Comparison of ENCODE assay signal across 9 cellular contexts in the genomic region with DNA sequence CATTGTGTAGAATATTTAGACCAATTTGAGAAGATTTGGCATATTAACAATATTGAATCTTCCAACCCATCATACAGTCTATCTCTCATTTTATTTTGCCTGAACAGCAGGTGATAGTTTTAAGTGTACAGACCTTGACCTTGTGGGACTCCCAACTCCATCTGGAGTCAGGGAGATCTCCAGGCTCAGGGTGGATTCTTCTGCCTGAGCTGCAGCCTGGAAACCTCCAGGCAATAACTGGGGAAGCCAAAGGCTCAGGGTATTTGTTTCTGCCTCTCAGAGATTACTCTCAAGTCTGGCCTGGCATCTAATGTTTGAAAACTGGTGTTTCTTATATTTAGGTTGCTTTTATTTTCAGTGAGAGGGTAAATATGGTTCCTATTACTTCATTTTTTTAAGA.
"Had no signal": no experiment of that assay in that cellular context is flagged by ENCODE, and none has a peak within 500 bp of the region (broad histone marks: within the 10 kb centered on the region; RNA-seq: fewer than 3 reads in every experiment).

No MANE protein-coding gene starts in this region.

- H3K9me3 Mint-ChIP-seq: HFFc6, IgD-negative memory B cell had no signal

- H3K36me3 Mint-ChIP-seq: IgD-negative memory B cell had no signal

- H3K4me3 ChIP-seq: HAP-1 had no signal

- H3K4me1 ChIP-seq: HAP-1 had no signal

- H3K9me3 ChIP-seq: HAP-1 had no signal

- DNase-seq: GOT3, H7, HFFc6, KBM-7 had no signal

- H3K36me3 ChIP-seq: HAP-1 had no signal

- H3K27ac Mint-ChIP-seq: HFFc6, IgD-negative memory B cell had no signal

- ATAC-seq: HCT116, HepG2 had no signal

- H3K4me3 Mint-ChIP-seq: HFFc6, IgD-negative memory B cell had no signal

- H3K27ac ChIP-seq: HL-60 had no signal
